In the genomic region with DNA sequence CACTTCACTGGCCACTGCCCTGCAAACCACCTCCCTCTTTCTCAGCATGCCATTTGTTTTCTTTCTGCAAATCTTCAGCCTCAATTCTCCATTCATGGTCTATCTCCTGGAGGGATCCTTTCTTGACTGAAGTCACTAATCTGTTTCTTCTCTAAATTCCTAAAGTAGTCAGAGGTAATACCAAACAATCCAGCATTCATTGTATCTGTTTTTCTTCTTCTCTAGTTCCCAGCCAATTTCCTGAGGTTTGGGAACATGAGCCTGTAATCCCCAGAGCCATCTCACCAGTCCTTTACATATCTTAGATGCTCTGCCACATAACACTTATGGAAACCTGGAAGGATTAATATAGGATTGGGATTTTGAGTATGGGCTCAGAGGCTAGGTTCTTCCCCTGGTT, we compare ENCODE assay signal across 12 cellular contexts.
A peak's percentile ranks its signal among the peaks of the same experiment; 100 is the strongest.
DNase-seq lines count a peak whose midpoint lies in the region; ATAC-seq and TF ChIP-seq lines count a peak whose summit lies in the region.
"Had no signal": no experiment of that assay in that cellular context is flagged by ENCODE, and none has a peak within 500 bp of the region (broad histone marks: within the 10 kb centered on the region; RNA-seq: fewer than 3 reads in every experiment).

No MANE protein-coding gene starts in this region.

- H3K36me3 ChIP-seq in cardiac muscle cell, result no peaks in the 10 kb centered on the region

- H3K9me3 ChIP-seq in cardiac muscle cell (ENCODE audit: low read depth), result no peaks in the 10 kb centered on the region
- no peaks in the 10 kb centered on the region for H3K9me3 ChIP-seq in mononuclear cell (ENCODE audit: low read depth, low read length)

- H3K27me3 ChIP-seq in cardiac muscle cell, result no peaks in the 10 kb centered on the region
- no peaks in the 10 kb centered on the region for H3K27me3 ChIP-seq in mononuclear cell (ENCODE audit: insufficient read depth, low read length)

- H3K4me1 ChIP-seq in cardiac muscle cell (ENCODE audit: low read depth) (peaks cover 88% of the 10 kb centered on the region), mononuclear cell (ENCODE audit: insufficient read depth, low read length) (peaks cover 27% of the 10 kb centered on the region)

- peaks cover 31 to 55% of the 10 kb centered on the region in 2 donors for H3K36me3 Mint-ChIP-seq in activated naive CD4-positive, alpha-beta T cell treated with anti-CD3 and anti-CD28 coated beads, Interleukin-2, amount 50 U/mL, for 72 hours
- H3K36me3 Mint-ChIP-seq: memory B cell had no signal

- DNase-seq in cardiac muscle cell (ENCODE audit: low read depth in 1 of 2, low spot score in 1 of 2) (no peak), left ventricle myocardium superior (no peak), RKO (ENCODE audit: low spot score) (no peak), HK-2 (ENCODE audit: unreplicated experiment) (no peak), NCI-H510A treated with DMSO at 0.1 percent for 48 hours (lab: John Stamatoyannopoulos, UW) (no peak), amygdala (lab: John Stamatoyannopoulos, UW) (no peak)
- no peak for DNase-seq in activated naive CD4-positive, alpha-beta T cell treated with anti-CD3 and anti-CD28 coated beads, Interleukin-2, amount 50 U/mL, for 72 hours (ENCODE audit: low spot score in 2 of 2)
- DNase-seq: DMS79, occipital lobe had no signal

- TF ChIP-seq CTCF in cardiac muscle cell (IDR thresholded peaks at IDR 0.05; ENCODE audit: low read depth, low read length), result no peak

- H3K27ac ChIP-seq in cardiac muscle cell, result peak overlapping the region; percentile 90
- H3K27ac ChIP-seq: VCaP had no signal

- no peaks in the 10 kb centered on the region for H3K9me3 Mint-ChIP-seq in activated naive CD4-positive, alpha-beta T cell treated with anti-CD3 and anti-CD28 coated beads, Interleukin-2, amount 50 U/mL, for 72 hours
- H3K9me3 Mint-ChIP-seq: memory B cell had no signal

- intact Hi-C loops in left ventricle myocardium superior (cut with micrococcal nuclease), result no loop called here

- ATAC-seq in left ventricle myocardium superior, result no peak
- ATAC-seq in activated naive CD4-positive, alpha-beta T cell treated with anti-CD3 and anti-CD28 coated beads, Interleukin-2, amount 50 U/mL, for 72 hours, result no peak

- peak overlapping the region; percentile 88 to 97 for H3K27ac Mint-ChIP-seq in activated naive CD4-positive, alpha-beta T cell treated with anti-CD3 and anti-CD28 coated beads, Interleukin-2, amount 50 U/mL, for 72 hours
- H3K27ac Mint-ChIP-seq: memory B cell had no signal

- H3K4me3 ChIP-seq in cardiac muscle cell, result no peak overlapping the region
- peak overlapping the region; percentile 14 for H3K4me3 ChIP-seq in mononuclear cell (ENCODE audit: low read length)
